In genomic region chrX:18490816-18491215, GRCh38 we compare ENCODE assay signal across 13 cellular contexts.
DNase-seq lines count a peak whose midpoint lies in the region; ATAC-seq and TF ChIP-seq lines count a peak whose summit lies in the region.
"Had no signal": no experiment of that assay in that cellular context is flagged by ENCODE, and none has a peak within 500 bp of the region (broad histone marks: within the 10 kb centered on the region; RNA-seq: fewer than 3 reads in every experiment).

No MANE protein-coding gene starts in this region.

- no peak overlapping the region for H3K9ac ChIP-seq in mesenchymal stem cell (ENCODE audit: low read length)

- no peak overlapping the region for H3K27ac ChIP-seq in mesenchymal stem cell (ENCODE audit: low read length, poor library complexity, severe bottlenecking)
- H3K27ac ChIP-seq: SJSA1 had no signal

- H3K4me2 ChIP-seq in mesenchymal stem cell (ENCODE audit: low read length, poor library complexity, severe bottlenecking): no peak overlapping the region

- H2BK5ac ChIP-seq in mesenchymal stem cell (ENCODE audit: low read depth, low read length, poor library complexity, severe bottlenecking): no peak overlapping the region

- no peak overlapping the region for H3K18ac ChIP-seq in mesenchymal stem cell (ENCODE audit: low read depth in 1 of 2, low read length in 2 of 2)

- peaks cover 7% of the 10 kb centered on the region for H3K79me1 ChIP-seq in mesenchymal stem cell (replicated peaks; ENCODE audit: low read length, poor library complexity, severe bottlenecking)

- ATAC-seq in GM21576 (IDR thresholded peaks at IDR 0.05; ENCODE audit: unreplicated experiment) (no peak), HG03135 (IDR thresholded peaks at IDR 0.05; ENCODE audit: unreplicated experiment) (no peak), HG03442 (IDR thresholded peaks at IDR 0.05; ENCODE audit: unreplicated experiment) (no peak)

- peak; percentile 13 to 33 for DNase-seq in cardiac fibroblast (ENCODE audit: low read depth in 2 of 2)
- peak; percentile 10 for DNase-seq in fibroblast of mammary gland (ENCODE audit: low read depth)
- DNase-seq in mesenchymal stem cell: peak; percentile 27
- no peak for DNase-seq in HT-29 (ENCODE audit: low spot score)
- DNase-seq: CD4-positive, CD25-positive, alpha-beta regulatory T cell; GOT3; NCI-H187; NCI-H226; NCI-H524 treated with DMSO at 0.1 percent for 48 hours had no signal

- H3K36me3 ChIP-seq in mesenchymal stem cell (ENCODE audit: control insufficient read depth in 1 of 2, insufficient read depth in 2 of 2, low read depth in 1 of 2, low read length in 2 of 2): no peaks in the 10 kb centered on the region
- H3K36me3 ChIP-seq: SJSA1 had no signal

- no peaks in the 10 kb centered on the region for H3K4me1 ChIP-seq in mesenchymal stem cell (ENCODE audit: control insufficient read depth, insufficient read depth, low read depth, low read length)

- H3K4me3 ChIP-seq in cardiac fibroblast (replicated peaks in 1 of 2; ENCODE audit: low read depth in 2 of 2, low read length in 2 of 2): no peak overlapping the region
- H3K4me3 ChIP-seq in fibroblast of mammary gland (ENCODE audit: control insufficient read depth, low read depth, low read length): no peak overlapping the region
- no peak overlapping the region for H3K4me3 ChIP-seq in mesenchymal stem cell (ENCODE audit: insufficient read depth in 1 of 2, low read depth in 1 of 2, low read length in 2 of 2)
- H3K4me3 ChIP-seq: SJSA1 had no signal

- H2AK5ac ChIP-seq in mesenchymal stem cell (ENCODE audit: low read length, severe bottlenecking): no peak overlapping the region

- H4K8ac ChIP-seq in mesenchymal stem cell (ENCODE audit: low read length): no peak overlapping the region

- H3K23ac ChIP-seq in mesenchymal stem cell (ENCODE audit: low read length in 2 of 2): no peak overlapping the region

- H4K91ac ChIP-seq in mesenchymal stem cell (ENCODE audit: low read length): no peak overlapping the region

- no peak overlapping the region for H2BK120ac ChIP-seq in mesenchymal stem cell (ENCODE audit: low read depth, low read length)

- no peak for TF ChIP-seq CTCF in cardiac fibroblast (IDR thresholded peaks at IDR 0.05; ENCODE audit: low read depth, low read length)
- no peak for TF ChIP-seq CTCF in fibroblast of mammary gland (conservative IDR thresholded peaks at IDR 0.05; ENCODE audit: control insufficient read depth, insufficient read depth, low read depth, low read length)

- H2AFZ ChIP-seq in mesenchymal stem cell (ENCODE audit: low read depth, low read length): no peak overlapping the region

- H3K27me3 ChIP-seq in mesenchymal stem cell (ENCODE audit: control insufficient read depth in 1 of 2, insufficient read depth in 1 of 2, low read length in 2 of 2): peaks cover 0 to 3% of the 10 kb centered on the region in 2 experiments
- H3K27me3 ChIP-seq: SJSA1 had no signal

- no peak overlapping the region for H2BK12ac ChIP-seq in mesenchymal stem cell (ENCODE audit: low read length in 2 of 2)

- no peak overlapping the region for H2BK15ac ChIP-seq in mesenchymal stem cell (ENCODE audit: low read depth, poor library complexity, severe bottlenecking)

- no peak overlapping the region for H3K14ac ChIP-seq in mesenchymal stem cell (ENCODE audit: low read length in 2 of 2)

- no peaks in the 10 kb centered on the region for H3K9me3 ChIP-seq in mesenchymal stem cell (ENCODE audit: control insufficient read depth, low read length)
- H3K9me3 ChIP-seq: SJSA1 had no signal

- no peak overlapping the region for H3K4ac ChIP-seq in mesenchymal stem cell (ENCODE audit: low read depth in 1 of 2, low read length in 2 of 2)

- 22% methylated on average over 3 of the region's 4 CpGs for WGBS in mesenchymal stem cell
